18 cellular contexts compared by ENCODE assay signal in genomic region chr14:34262511-34262910, GRCh38.
"Had no signal": no experiment of that assay in that cellular context is flagged by ENCODE, and none has a peak within 500 bp of the region (broad histone marks: within the 10 kb centered on the region; RNA-seq: fewer than 3 reads in every experiment).

No MANE protein-coding gene starts in this region.

- H3K27ac ChIP-seq: body of pancreas, colonic mucosa, epithelial cell of prostate, foreskin keratinocyte, transverse colon, vagina had no signal

- H3K36me3 ChIP-seq: colonic mucosa, transverse colon, vagina had no signal

- H3K4me1 ChIP-seq: body of pancreas, colonic mucosa, foreskin keratinocyte, vagina had no signal

- H3K27me3 ChIP-seq: body of pancreas, colonic mucosa, transverse colon, vagina had no signal

- DNase-seq: activated CD4-positive, alpha-beta T cell treated with anti-CD3 and anti-CD28 coated beads for 36 hours; activated CD4-positive, alpha-beta T cell treated with anti-CD3 and anti-CD28 coated beads, Interleukin-2, amount 50 U/mL, for 48 hours; activated naive CD8-positive, alpha-beta T cell treated with anti-CD3 and anti-CD28 coated beads, Interleukin-2, amount 10 ng/mL, durations not matched to agents 7 days and 5 days; body of pancreas; central memory CD4-positive, alpha-beta T cell; colonic mucosa; endodermal cell; foreskin keratinocyte; hippocampal formation; midbrain; nephron progenitor cell; stimulated activated CD4-positive, alpha-beta T cell treated with anti-CD3 and anti-CD28 coated beads, Interleukin-12 subunit alpha, Interleukin-12 subunit beta, amount 100 ng/mL, for 4 hours; stimulated activated CD4-positive, alpha-beta T cell treated with anti-CD3 and anti-CD28 coated beads, Interleukin-1b, Interleukin-23, amount 100 ng/mL, for 48 hours; stimulated activated naive CD8-positive, alpha-beta T cell treated with anti-CD3 and anti-CD28 coated beads, Interleukin-15, Interleukin-2, amounts not matched to agents 100 U/mL and 50 U/mL, for 24 hours; substantia nigra; transverse colon had no signal

- H3K9me3 ChIP-seq: body of pancreas, colonic mucosa, transverse colon, vagina had no signal

- H3K4me3 ChIP-seq: body of pancreas, colonic mucosa, transverse colon, vagina had no signal
